ENCODE assay signal across 9 cellular contexts in the genomic region with DNA sequence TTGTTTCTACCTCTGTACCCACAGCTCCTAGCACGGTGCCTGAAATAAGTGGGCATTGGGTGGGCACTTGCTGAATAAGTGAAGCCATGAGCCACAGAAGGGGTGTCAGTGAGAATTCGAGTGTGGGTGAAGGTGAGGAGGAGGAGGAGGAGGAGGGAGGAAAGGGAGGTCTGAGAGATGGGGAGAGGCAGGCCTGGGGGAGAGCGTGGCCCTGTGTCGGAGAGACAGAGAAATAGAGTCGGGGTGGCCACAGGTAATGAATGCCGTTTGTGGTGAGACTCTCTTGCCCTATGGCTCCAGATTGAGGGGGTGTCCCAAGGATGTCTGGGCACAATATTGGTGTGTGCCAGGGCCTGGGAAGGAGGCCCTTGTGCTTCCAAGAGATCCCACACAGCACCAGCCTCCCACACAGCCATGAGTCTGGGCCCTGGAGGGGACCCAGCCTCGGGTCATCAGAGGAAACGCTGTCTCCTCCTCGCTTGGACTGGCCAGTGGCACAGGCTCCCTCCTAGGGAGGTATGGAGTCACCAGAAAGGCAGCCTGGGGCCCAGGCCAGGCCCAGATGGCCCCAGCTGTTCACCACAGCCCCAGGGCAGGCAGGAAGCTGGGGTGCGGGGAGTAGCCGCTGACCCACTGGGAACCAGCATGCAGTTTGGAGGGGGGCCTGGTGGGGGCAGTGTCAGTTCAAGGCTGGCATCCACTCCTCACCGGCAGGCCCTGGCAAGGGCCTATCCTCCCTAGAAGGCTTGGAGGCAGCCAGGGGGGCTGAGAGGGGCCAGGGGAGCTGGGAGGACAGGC. TPM values are rescaled to one million over a fixed set of nuclear protein-coding genes. Genes with fewer than 3 reads are reported as not detected.
DNase-seq lines count a peak whose midpoint lies in the region; ATAC-seq and TF ChIP-seq lines count a peak whose summit lies in the region.
"Had no signal": no experiment of that assay in that cellular context is flagged by ENCODE, and none has a peak within 500 bp of the region (broad histone marks: within the 10 kb centered on the region; RNA-seq: fewer than 3 reads in every experiment).

No MANE protein-coding gene starts in this region.

- peaks cover 0 to 11% (median 0%) of the 10 kb centered on the region in 4 donors for H3K27me3 ChIP-seq in esophagus squamous epithelium
- H3K27me3 ChIP-seq: ovary had no signal

- peak; percentile 22 to 50 (median 31) for TF ChIP-seq CTCF in esophagus squamous epithelium (IDR thresholded peaks at IDR 0.05)

- no peak for TF ChIP-seq POLR2A in esophagus squamous epithelium (IDR thresholded peaks at IDR 0.05)

- H3K9me3 ChIP-seq in esophagus squamous epithelium: no peaks in the 10 kb centered on the region
- H3K9me3 ChIP-seq: ovary had no signal

- no peaks in the 10 kb centered on the region for H3K36me3 ChIP-seq in esophagus squamous epithelium
- H3K36me3 ChIP-seq: ovary had no signal

- intact Hi-C loops in esophagus squamous epithelium (cut with DNase I): loop anchor here (10.0 kb wide), 1 partner anchor 110 kb away; no protein-coding TSS in a partner anchor

- H3K4me1 ChIP-seq in esophagus squamous epithelium: peaks cover 0 to 25% (median 0%) of the 10 kb centered on the region in 3 donors

- 85 to 90% methylated on average over 5 to 9 of the region's 12 CpGs for WGBS in esophagus squamous epithelium, 2 donors

- H3K27ac ChIP-seq in esophagus squamous epithelium: no peak overlapping the region
- H3K27ac ChIP-seq: ovary had no signal

- ATAC-seq in GM21723 (IDR thresholded peaks at IDR 0.05; ENCODE audit: unreplicated experiment): no peak
- ATAC-seq in HG03457 (IDR thresholded peaks at IDR 0.05; ENCODE audit: unreplicated experiment): no peak

- DNase-seq in activated T-cell treated with anti-CD3 and anti-CD28 coated beads for 48 hours (ENCODE audit: low read depth) (peak; percentile 27), activated T-cell treated with anti-CD3 and anti-CD28 coated beads for 4 hours (no peak), RPMI8226 (peak; percentile 11), esophagus squamous epithelium (lab: John Stamatoyannopoulos, UW) (no peak), retina (peak; percentile 79), NCI-H2171 treated with DMSO at 0.1 percent for 48 hours (lab: John Stamatoyannopoulos, UW) (no peak)

- H3K4me3 ChIP-seq in esophagus squamous epithelium: no peak overlapping the region
- H3K4me3 ChIP-seq: ovary had no signal

RNA-seq across cellular contexts. Expression of gene SDK2, which starts 49.0 kb away (rescaled TPM):
- 1 to 10 TPM; 1.7 to 5.5 (median 2.4) TPM for total RNA-seq in esophagus squamous epithelium

Comparison
In these comparisons a context has a peak if more than half of its experiments do, and no peak if none do; other contexts are left out.
1. DNase-seq: peak in activated T-cell treated with anti-CD3 and anti-CD28 coated beads for 48 hours (single experiment), RPMI8226 (single experiment) and retina (single experiment); none in activated T-cell treated with anti-CD3 and anti-CD28 coated beads for 4 hours (single experiment), esophagus squamous epithelium (single experiment) and NCI-H2171 treated with DMSO at 0.1 percent for 48 hours (single experiment).